ENCODE assay signal across 7 cellular contexts in genomic region chr1:55127827-55128343, GRCh38.
DNase-seq lines count a peak whose midpoint lies in the region; ATAC-seq lines count a peak whose summit lies in the region.

No MANE protein-coding gene starts in this region.

- DNase-seq in SJSA1 (ENCODE audit: low read depth in 1 of 2, low spot score in 2 of 2) (peak; percentile 69 to 95), myocyte (ENCODE audit: low read depth) (peak; percentile 63), Right ventricle myocardium inferior (ENCODE audit: missing footprints) (no peak), D341Med (ENCODE audit: low spot score) (no peak)

- no peaks in the 10 kb centered on the region for H3K9me3 ChIP-seq in SJSA1 (replicated peaks)

- ATAC-seq in GM18517 (IDR thresholded peaks at IDR 0.05; ENCODE audit: unreplicated experiment) (peak; percentile 76), HG02588 (IDR thresholded peaks at IDR 0.05; ENCODE audit: unreplicated experiment) (peak; percentile 66), GM19324 (IDR thresholded peaks at IDR 0.05; ENCODE audit: low FRiP score, unreplicated experiment) (no peak), Right ventricle myocardium inferior (no peak)

- no peaks in the 10 kb centered on the region for H3K27me3 ChIP-seq in SJSA1 (replicated peaks)

- H3K4me3 ChIP-seq in SJSA1 = no peak overlapping the region

- peaks cover 89% of the 10 kb centered on the region for H3K36me3 ChIP-seq in SJSA1

- peak overlapping the region; percentile 69 for H3K27ac ChIP-seq in SJSA1

- intact Hi-C loops in Right ventricle myocardium inferior (cut with DNase I) = no loop called here

- H3K4me1 ChIP-seq in SJSA1 (replicated peaks) = peaks cover 38% of the 10 kb centered on the region

Comparison
In these comparisons a context has a peak if more than half of its experiments do, and no peak if none do; other contexts are left out.
1. ATAC-seq: peak in GM18517 (single experiment) and HG02588 (single experiment); none in GM19324 (single experiment) and Right ventricle myocardium inferior (single experiment).
2. DNase-seq: peak in SJSA1 (2 of 2) and myocyte (single experiment); none in Right ventricle myocardium inferior (single experiment) and D341Med (single experiment).